12 cellular contexts compared by ENCODE assay signal in genomic region chr15:81080946-81081345, GRCh38.
DNase-seq lines count a peak whose midpoint lies in the region; ATAC-seq lines count a peak whose summit lies in the region.
"Had no signal": no experiment of that assay in that cellular context is flagged by ENCODE, and none has a peak within 500 bp of the region (broad histone marks: within the 10 kb centered on the region; RNA-seq: fewer than 3 reads in every experiment).

No MANE protein-coding gene starts in this region.

- DNase-seq in NCI-H446 treated with DMSO at 0.1 percent for 48 hours (lab: John Stamatoyannopoulos, UW) (peak; percentile 47), NCI-H526 treated with DMSO at 0.1 percent for 48 hours (lab: John Stamatoyannopoulos, UW) (peak; percentile 32), cerebellar cortex (ENCODE audit: low spot score) (peak; percentile 75), NCI-H345 treated with DMSO at 0.1 percent for 48 hours (lab: John Stamatoyannopoulos, UW; ENCODE audit: unreplicated experiment) (no peak)
- DNase-seq: BE2C; CD4-positive, alpha-beta memory T cell; DMS53; HCEC 1CT; HFFc6; IMR-90 had no signal

- ATAC-seq in HG03457 (IDR thresholded peaks at IDR 0.05; ENCODE audit: unreplicated experiment) (no peak), GM21786 (IDR thresholded peaks at IDR 0.05; ENCODE audit: unreplicated experiment) (no peak)
